In the genomic region with DNA sequence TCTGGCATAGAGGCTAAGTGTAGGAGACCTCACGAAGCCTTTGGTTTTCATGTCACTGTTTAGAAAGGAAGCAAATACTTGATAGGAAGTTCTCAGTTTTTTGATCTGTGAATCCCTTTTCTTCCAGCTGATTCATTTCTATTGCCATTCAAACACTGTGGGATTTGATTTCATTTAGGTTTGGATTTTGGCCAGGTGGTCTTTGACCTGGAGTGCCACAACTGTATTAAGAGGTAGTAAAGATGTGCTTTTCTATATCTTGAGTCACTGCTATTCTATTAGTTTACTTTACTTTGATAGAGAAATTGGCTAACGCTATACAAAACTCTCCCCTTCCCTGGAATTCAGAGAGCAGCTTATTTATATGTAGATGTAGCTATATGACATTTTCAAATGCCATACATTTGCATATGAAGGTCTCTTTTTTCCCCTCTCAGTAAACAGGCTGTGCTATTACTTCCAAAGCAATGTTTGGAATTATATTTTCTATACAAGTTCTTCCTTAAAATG, we compare ENCODE assay signal across 16 cellular contexts.
A peak's percentile ranks its signal among the peaks of the same experiment; 100 is the strongest.
DNase-seq lines count a peak whose midpoint lies in the region; ATAC-seq, FAIRE-seq and TF ChIP-seq lines count a peak whose summit lies in the region.
"Had no signal": no experiment of that assay in that cellular context is flagged by ENCODE, and none has a peak within 500 bp of the region (broad histone marks: within the 10 kb centered on the region; RNA-seq: fewer than 3 reads in every experiment).

No MANE protein-coding gene starts in this region.

- no CpG with 5 or more reads among the region's 2 CpGs for WGBS in H9 (ENCODE audit: extremely low coverage, insufficient read length, low lambda C conversion rate)
- 14 to 27% (median 16%) methylated on average over 2 of the region's 2 CpGs for WGBS in small intestine, 3 donors

- H3K56ac ChIP-seq in H9 (ENCODE audit: insufficient read length, low read depth, low read length): no peak overlapping the region

- TF ChIP-seq CTCF in H9 (conservative IDR thresholded peaks at IDR 0.05): no peak
- TF ChIP-seq CTCF in PC-3 (conservative IDR thresholded peaks at IDR 0.05; ENCODE audit: low read depth, low read length): no peak
- TF ChIP-seq CTCF in fibroblast of mammary gland (conservative IDR thresholded peaks at IDR 0.05; ENCODE audit: control insufficient read depth, insufficient read depth, low read depth, low read length): no peak
- no peak for TF ChIP-seq CTCF in progenitor cell of endocrine pancreas (IDR thresholded peaks at IDR 0.05; ENCODE audit: unreplicated experiment)
- no peak for TF ChIP-seq CTCF in lower lobe of right lung (IDR thresholded peaks at IDR 0.05)
- no peak for TF ChIP-seq CTCF in natural killer cell (IDR thresholded peaks at IDR 0.05)

- H2BK15ac ChIP-seq in H9 (ENCODE audit: low read depth, low read length): no peak overlapping the region

- H4K5ac ChIP-seq in H9 (ENCODE audit: insufficient read length, low read depth, low read length): no peak overlapping the region

- H3K36me3 ChIP-seq in PC-3 (ENCODE audit: low read depth, low read length): no peaks in the 10 kb centered on the region
- H3K36me3 ChIP-seq in small intestine (ENCODE audit: control insufficient read depth in 2 of 2, insufficient read depth in 2 of 2, low read length in 2 of 2): no peaks in the 10 kb centered on the region
- no peaks in the 10 kb centered on the region for H3K36me3 ChIP-seq in lower lobe of right lung
- H3K36me3 ChIP-seq: BLaER1 had no signal

- CTCF ChIA-PET in PC-3 (lab: Charles Lee): no interaction called here

- no peak for ATAC-seq in PC-3
- ATAC-seq in lower lobe of right lung: no peak
- ATAC-seq in natural killer cell: no peak

- H3K4me3 ChIP-seq in PC-3 (ENCODE audit: low read length): no peak overlapping the region
- H3K4me3 ChIP-seq in fibroblast of mammary gland (ENCODE audit: control insufficient read depth, low read depth, low read length): no peak overlapping the region
- H3K4me3 ChIP-seq in small intestine (ENCODE audit: low read depth in 1 of 2, low read length in 2 of 2): no peak overlapping the region
- no peak overlapping the region for H3K4me3 ChIP-seq in lower lobe of right lung
- H3K4me3 ChIP-seq: BLaER1 had no signal

- no peaks in the 10 kb centered on the region for H3K9me3 ChIP-seq in H9 (ENCODE audit: control insufficient read depth, low read depth, low read length)
- no peaks in the 10 kb centered on the region for H3K9me3 ChIP-seq in PC-3 (ENCODE audit: low read length)
- no peaks in the 10 kb centered on the region for H3K9me3 ChIP-seq in small intestine (ENCODE audit: control insufficient read depth, low read depth)
- no peaks in the 10 kb centered on the region for H3K9me3 ChIP-seq in lower lobe of right lung
- H3K9me3 ChIP-seq: BLaER1, Caco-2 had no signal

- H3K79me1 ChIP-seq in H9 (ENCODE audit: insufficient read depth, low read depth, low read length, poor library complexity, severe bottlenecking): no peaks in the 10 kb centered on the region

- no peak overlapping the region for H2BK120ac ChIP-seq in H9 (ENCODE audit: low read depth, low read length, poor library complexity, severe bottlenecking)

- H3K23ac ChIP-seq in H9 (ENCODE audit: insufficient read length, low read depth, low read length): no peak overlapping the region

- no peak overlapping the region for H2BK12ac ChIP-seq in H9 (ENCODE audit: insufficient read length, low read depth, low read length)

- H2AFZ ChIP-seq in H9 (ENCODE audit: low read length) (no peak overlapping the region), PC-3 (ENCODE audit: low read length) (no peak overlapping the region)

- no peak overlapping the region for H4K91ac ChIP-seq in H9 (ENCODE audit: insufficient read length, low read depth, low read length)

- peaks cover 0 to 4% of the 10 kb centered on the region in 2 experiments; a peak in 2 of 5 replicates for H3K9me3 Mint-ChIP-seq in H9
- H3K9me3 Mint-ChIP-seq in progenitor cell of endocrine pancreas (ENCODE audit: low read depth): peaks cover 11% of the 10 kb centered on the region
- H3K9me3 Mint-ChIP-seq in natural killer cell: no peaks in the 10 kb centered on the region
- H3K9me3 Mint-ChIP-seq: CD8-positive, alpha-beta memory T cell had no signal

- no peak overlapping the region for H4K8ac ChIP-seq in H9 (replicated peaks; ENCODE audit: insufficient read length, low read depth, low read length)

- H3K36me3 Mint-ChIP-seq in H9 (ENCODE audit: insufficient read depth in 1 of 3, low read depth in 3 of 3) (peaks cover 0 to 4% (median 2%) of the 10 kb centered on the region in 3 experiments; a peak in 4 of 7 replicates), progenitor cell of endocrine pancreas (ENCODE audit: insufficient read depth) (peaks cover 3% of the 10 kb centered on the region), natural killer cell (no peaks in the 10 kb centered on the region)
- H3K36me3 Mint-ChIP-seq: CD8-positive, alpha-beta memory T cell; IgD-negative memory B cell had no signal

- DNase-seq in H9 (no peak), PC-3 (peak; percentile 13), fibroblast of mammary gland (ENCODE audit: low read depth) (peak; percentile 11), small intestine (peak; percentile 61), progenitor cell of endocrine pancreas (ENCODE audit: low spot score, unreplicated experiment) (no peak), lower lobe of right lung (no peak), natural killer cell (no peak)
- DNase-seq: 8988T; AML-193; Caco-2; CD8-positive, alpha-beta memory T cell; DND-41; GDM1 had no signal

- H3K18ac ChIP-seq in H9 (ENCODE audit: insufficient read length, low read depth, low read length): no peak overlapping the region

- peaks cover 6% of the 10 kb centered on the region; the same call in 1 of the 2 replicates for H3K4me1 ChIP-seq in H9 (ENCODE audit: insufficient read depth, low read length)
- H3K4me1 ChIP-seq in PC-3 (ENCODE audit: insufficient read depth, low read length): no peaks in the 10 kb centered on the region
- H3K4me1 ChIP-seq in small intestine (ENCODE audit: control insufficient read depth in 2 of 2, insufficient read depth in 1 of 2, low read depth in 1 of 2, low read length in 1 of 2): no peaks in the 10 kb centered on the region
- no peaks in the 10 kb centered on the region for H3K4me1 ChIP-seq in lower lobe of right lung
- H3K4me1 ChIP-seq: BLaER1 had no signal

- H3K9ac ChIP-seq in H9 (ENCODE audit: extremely low read depth, insufficient read length, low read length): no peak overlapping the region
- H3K9ac ChIP-seq in PC-3 (ENCODE audit: low read length): no peak overlapping the region
- H3K9ac ChIP-seq: BLaER1 had no signal

- H2AK5ac ChIP-seq in H9 (ENCODE audit: insufficient read length, low read length): no peak overlapping the region

- no peaks in the 10 kb centered on the region for H4K20me1 ChIP-seq in H9 (ENCODE audit: control insufficient read depth, insufficient read depth, insufficient read length)
- H4K20me1 ChIP-seq in PC-3 (ENCODE audit: low read length): no peaks in the 10 kb centered on the region
- H4K20me1 ChIP-seq: BLaER1 had no signal

- no TSS peak for BruUV-seq in PC-3 (replicated peaks; lab: Mats Ljungman, UMichigan)

- no peaks in the 10 kb centered on the region for H3F3A ChIP-seq in PC-3 (ENCODE audit: low read length, unreplicated experiment)

- no peak overlapping the region for H3K14ac ChIP-seq in H9 (ENCODE audit: insufficient read depth, low read length)

- H3K27me3 ChIP-seq in H9 (ENCODE audit: insufficient read depth, low read length) (no peaks in the 10 kb centered on the region), PC-3 (ENCODE audit: low read length) (no peaks in the 10 kb centered on the region), small intestine (ENCODE audit: control insufficient read depth in 2 of 2, insufficient read depth in 2 of 2, low read length in 2 of 2) (no peaks in the 10 kb centered on the region), lower lobe of right lung (ENCODE audit: low read depth) (no peaks in the 10 kb centered on the region)
- H3K27me3 ChIP-seq: BLaER1 had no signal

- peaks cover 26 to 31% of the 10 kb centered on the region in 2 experiments for H3K4me1 Mint-ChIP-seq in H9
- peaks cover 7% of the 10 kb centered on the region for H3K4me1 Mint-ChIP-seq in progenitor cell of endocrine pancreas (ENCODE audit: low read depth)
- no peaks in the 10 kb centered on the region for H3K4me1 Mint-ChIP-seq in natural killer cell
- H3K4me1 Mint-ChIP-seq: CD8-positive, alpha-beta memory T cell; IgD-negative memory B cell had no signal

- H3K9me2 ChIP-seq in PC-3 (replicated peaks; ENCODE audit: low read length): no peaks in the 10 kb centered on the region

- no peak overlapping the region for H2BK20ac ChIP-seq in H9 (ENCODE audit: low read depth, low read length, poor library complexity, severe bottlenecking)

- H3K27ac Mint-ChIP-seq in H9: peak overlapping the region; percentile 27 to 70 (median 66); a peak in 5 of 7 replicates
- H3K27ac Mint-ChIP-seq in progenitor cell of endocrine pancreas: no peak overlapping the region
- no peak overlapping the region for H3K27ac Mint-ChIP-seq in natural killer cell
- H3K27ac Mint-ChIP-seq: CD8-positive, alpha-beta memory T cell; IgD-negative memory B cell had no signal

- no peak overlapping the region for H2BK5ac ChIP-seq in H9 (ENCODE audit: insufficient read length, low read length)

- POLR2A ChIA-PET in PC-3 (lab: Charles Lee; ENCODE audit: unreplicated experiment): no interaction called here

- H3T11ph ChIP-seq in H9 (ENCODE audit: low read length): no peak overlapping the region

- H3K79me2 ChIP-seq in H9 (ENCODE audit: insufficient read depth, low read length): no peaks in the 10 kb centered on the region
- no peaks in the 10 kb centered on the region for H3K79me2 ChIP-seq in PC-3 (ENCODE audit: low read length)

- H3K4me3 Mint-ChIP-seq in H9 (no peak overlapping the region), progenitor cell of endocrine pancreas (ENCODE audit: low read depth) (no peak overlapping the region), natural killer cell (no peak overlapping the region)
- H3K4me3 Mint-ChIP-seq: CD8-positive, alpha-beta memory T cell; IgD-negative memory B cell had no signal

- intact Hi-C loops in PC-3 (cut with micrococcal nuclease): no loop called here
- intact Hi-C loops in lower lobe of right lung (cut with DNase I): no loop called here
- intact Hi-C loops in natural killer cell (cut with micrococcal nuclease): no loop called here

- no peak overlapping the region for H3K4me2 ChIP-seq in H9 (ENCODE audit: insufficient read depth, insufficient read length, low read length)
- H3K4me2 ChIP-seq in PC-3 (ENCODE audit: low read length): no peak overlapping the region
- H3K4me2 ChIP-seq: BLaER1 had no signal

- H3K23me2 ChIP-seq in H9 (ENCODE audit: insufficient read length, low read depth, low read length, poor library complexity, severe bottlenecking): no peaks in the 10 kb centered on the region

- H3K27ac ChIP-seq in H9 (ENCODE audit: insufficient read length, low read depth, low read length) (peak overlapping the region; percentile 33), PC-3 (ENCODE audit: low read length) (no peak overlapping the region), small intestine (ENCODE audit: low read depth in 1 of 2, low read length in 1 of 2) (no peak overlapping the region), lower lobe of right lung (no peak overlapping the region)
- H3K27ac ChIP-seq: BLaER1 had no signal

- H3K27me3 Mint-ChIP-seq in H9 (ENCODE audit: low read depth) (no peaks in the 10 kb centered on the region), progenitor cell of endocrine pancreas (no peaks in the 10 kb centered on the region), natural killer cell (ENCODE audit: low read depth in 2 of 2) (peaks cover 4 to 6% of the 10 kb centered on the region in 2 donors)
- H3K27me3 Mint-ChIP-seq: IgD-negative memory B cell had no signal

- no peak overlapping the region for H3K4ac ChIP-seq in H9 (ENCODE audit: low read depth, low read length)

- FAIRE-seq in small intestine (lab: Jason Lieb, UNC): no peak
- FAIRE-seq: GM12892 had no signal

Comparison
In these comparisons a context has a peak if more than half of its experiments do, and no peak if none do; other contexts are left out.
1. DNase-seq: peak in PC-3 (single experiment), fibroblast of mammary gland (single experiment) and small intestine (single experiment); none in H9 (single experiment), progenitor cell of endocrine pancreas (single experiment), lower lobe of right lung (single experiment) and natural killer cell (single experiment).
2. H3K27ac Mint-ChIP-seq: peak in H9 (3 of 3); none in progenitor cell of endocrine pancreas (single experiment) and natural killer cell (0 of 2).